1 cellular context compared by ENCODE assay signal in the genomic region with DNA sequence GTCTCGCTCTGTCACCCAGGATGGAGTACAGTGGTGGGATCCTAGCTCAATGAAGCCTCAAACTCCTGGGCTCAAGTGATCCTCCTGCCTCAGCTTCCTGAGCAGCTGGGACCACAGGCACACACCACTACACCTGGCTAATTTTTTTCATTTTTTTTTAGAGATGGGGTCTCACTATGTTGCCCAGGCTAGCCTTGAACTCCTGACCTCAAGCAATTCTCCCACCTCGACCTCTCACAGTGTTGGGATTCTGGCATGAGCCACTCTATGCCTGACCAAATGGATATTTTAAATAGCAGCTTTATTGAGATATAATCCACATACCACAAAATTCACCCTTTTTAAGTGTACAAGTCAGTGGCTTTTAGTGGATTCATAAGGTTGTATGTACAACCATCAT.
A peak's percentile ranks its signal among the peaks of the same experiment; 100 is the strongest.
TF ChIP-seq lines count a peak whose summit lies in the region.

No MANE protein-coding gene starts in this region.

TF ChIP-seq in K562, 482 proteins besides CTCF, POLR2A, EP300 and RAD21:
- TF ChIP-seq RBM25 (IDR thresholded peaks at IDR 0.05; ENCODE audit: low read depth, low read length, severe bottlenecking) (peak; percentile 20), PPARD (CRISPR knock-in tag; IDR thresholded peaks at IDR 0.05) (no peak), SMAD2 (IDR thresholded peaks at IDR 0.05; ENCODE audit: low read depth, low read length) (no peak), HDAC6 (IDR thresholded peaks at IDR 0.05; ENCODE audit: low read depth, low read length) (no peak), ZNF121 (CRISPR knock-in tag; conservative IDR thresholded peaks at IDR 0.05) (peak; percentile 73)
- TF ChIP-seq, protein P1, sequence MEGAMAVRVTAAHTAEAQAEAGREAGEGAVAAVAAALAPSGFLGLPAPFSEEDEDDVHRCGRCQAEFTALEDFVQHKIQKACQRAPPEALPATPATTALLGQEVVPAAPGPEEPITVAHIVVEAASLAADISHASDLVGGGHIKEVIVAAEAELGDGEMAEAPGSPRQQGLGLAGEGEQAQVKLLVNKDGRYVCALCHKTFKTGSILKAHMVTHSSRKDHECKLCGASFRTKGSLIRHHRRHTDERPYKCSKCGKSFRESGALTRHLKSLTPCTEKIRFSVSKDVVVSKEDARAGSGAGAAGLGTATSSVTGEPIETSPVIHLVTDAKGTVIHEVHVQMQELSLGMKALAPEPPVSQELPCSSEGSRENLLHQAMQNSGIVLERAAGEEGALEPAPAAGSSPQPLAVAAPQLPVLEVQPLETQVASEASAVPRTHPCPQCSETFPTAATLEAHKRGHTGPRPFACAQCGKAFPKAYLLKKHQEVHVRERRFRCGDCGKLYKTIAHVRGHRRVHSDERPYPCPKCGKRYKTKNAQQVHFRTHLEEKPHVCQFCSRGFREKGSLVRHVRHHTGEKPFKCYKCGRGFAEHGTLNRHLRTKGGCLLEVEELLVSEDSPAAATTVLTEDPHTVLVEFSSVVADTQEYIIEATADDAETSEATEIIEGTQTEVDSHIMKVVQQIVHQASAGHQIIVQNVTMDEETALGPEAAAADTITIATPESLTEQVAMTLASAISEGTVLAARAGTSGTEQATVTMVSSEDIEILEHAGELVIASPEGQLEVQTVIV (CRISPR knock-in tag; IDR thresholded peaks at IDR 0.05; ENCODE audit: borderline replicate concordance) = no peak
